ENCODE assay signal across 12 cellular contexts in genomic region chr20:47297746-47298145, GRCh38.
"Had no signal": no experiment of that assay in that cellular context is flagged by ENCODE, and none has a peak within 500 bp of the region (broad histone marks: within the 10 kb centered on the region; RNA-seq: fewer than 3 reads in every experiment).

No MANE protein-coding gene starts in this region.

- H3K27me3 Mint-ChIP-seq: activated CD4-positive, alpha-beta memory T cell treated with anti-CD3 and anti-CD28 coated beads, Interleukin-2, amount 10 ng/mL, durations not matched to agents 7 days and 5 days had no signal

- H3K4me1 ChIP-seq: pancreas had no signal

- H3K9me3 Mint-ChIP-seq: activated CD4-positive, alpha-beta memory T cell treated with anti-CD3 and anti-CD28 coated beads, Interleukin-2, amount 10 ng/mL, durations not matched to agents 7 days and 5 days; immature natural killer cell had no signal

- H3K27ac ChIP-seq: body of pancreas, pancreas, skin epidermis, transverse colon had no signal

- H3K4me3 ChIP-seq: adrenal gland, body of pancreas, pancreas, skin epidermis, transverse colon had no signal

- ATAC-seq: body of pancreas, esophagus mucosa, left cardiac atrium had no signal

- DNase-seq: activated CD4-positive, alpha-beta memory T cell treated with anti-CD3 and anti-CD28 coated beads, Interleukin-2, amount 10 ng/mL, durations not matched to agents 7 days and 5 days; activated CD4-positive, alpha-beta T cell treated with anti-CD3 and anti-CD28 coated beads for 1 hour; activated naive CD4-positive, alpha-beta T cell treated with anti-CD3 and anti-CD28 coated beads, Interleukin-2, amount 50 U/mL, for 16 hours; body of pancreas; immature natural killer cell; left cardiac atrium; pancreas; T-helper 9 cell; transverse colon had no signal

- H3K9me3 ChIP-seq: adrenal gland, body of pancreas, pancreas, transverse colon had no signal

- H3K27ac Mint-ChIP-seq: activated CD4-positive, alpha-beta memory T cell treated with anti-CD3 and anti-CD28 coated beads, Interleukin-2, amount 10 ng/mL, durations not matched to agents 7 days and 5 days had no signal

- H3K27me3 ChIP-seq: adrenal gland, body of pancreas, pancreas, transverse colon had no signal

- H3K4me3 Mint-ChIP-seq: activated CD4-positive, alpha-beta memory T cell treated with anti-CD3 and anti-CD28 coated beads, Interleukin-2, amount 10 ng/mL, durations not matched to agents 7 days and 5 days; immature natural killer cell had no signal
